ENCODE assay signal across 1 cellular context in genomic region chr5:17405976-17406876, GRCh38.
TF ChIP-seq lines count a peak whose summit lies in the region.

No MANE protein-coding gene starts in this region.

TF ChIP-seq in HEK293, 187 proteins besides CTCF, POLR2A, EP300 and RAD21 (continued from another document and continues in another):
- TF ChIP-seq, protein P1, sequence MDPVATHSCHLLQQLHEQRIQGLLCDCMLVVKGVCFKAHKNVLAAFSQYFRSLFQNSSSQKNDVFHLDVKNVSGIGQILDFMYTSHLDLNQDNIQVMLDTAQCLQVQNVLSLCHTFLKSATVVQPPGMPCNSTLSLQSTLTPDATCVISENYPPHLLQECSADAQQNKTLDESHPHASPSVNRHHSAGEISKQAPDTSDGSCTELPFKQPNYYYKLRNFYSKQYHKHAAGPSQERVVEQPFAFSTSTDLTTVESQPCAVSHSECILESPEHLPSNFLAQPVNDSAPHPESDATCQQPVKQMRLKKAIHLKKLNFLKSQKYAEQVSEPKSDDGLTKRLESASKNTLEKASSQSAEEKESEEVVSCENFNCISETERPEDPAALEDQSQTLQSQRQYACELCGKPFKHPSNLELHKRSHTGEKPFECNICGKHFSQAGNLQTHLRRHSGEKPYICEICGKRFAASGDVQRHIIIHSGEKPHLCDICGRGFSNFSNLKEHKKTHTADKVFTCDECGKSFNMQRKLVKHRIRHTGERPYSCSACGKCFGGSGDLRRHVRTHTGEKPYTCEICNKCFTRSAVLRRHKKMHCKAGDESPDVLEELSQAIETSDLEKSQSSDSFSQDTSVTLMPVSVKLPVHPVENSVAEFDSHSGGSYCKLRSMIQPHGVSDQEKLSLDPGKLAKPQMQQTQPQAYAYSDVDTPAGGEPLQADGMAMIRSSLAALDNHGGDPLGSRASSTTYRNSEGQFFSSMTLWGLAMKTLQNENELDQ (tag by site-specific recombination; IDR thresholded peaks at IDR 0.05; ENCODE audit: low read depth): no peak
- TF ChIP-seq BCL11A (tag by site-specific recombination; IDR thresholded peaks at IDR 0.05; ENCODE audit: low read depth) (0 out of 2 replicates have a peak, but pooled peaks have one; percentile 49), ZNF585B (tag by site-specific recombination; IDR thresholded peaks at IDR 0.05) (no peak), YY2 (tag by site-specific recombination; IDR thresholded peaks at IDR 0.05) (no peak), ZEB2 (tag by site-specific recombination; IDR thresholded peaks at IDR 0.05) (peak; percentile 42; the same call in 1 of the 2 replicates), ZNF704 (tag by site-specific recombination; IDR thresholded peaks at IDR 0.05) (no peak), ZNF747 (tag by site-specific recombination; IDR thresholded peaks at IDR 0.05) (no peak), ZNF211 (tag by site-specific recombination; IDR thresholded peaks at IDR 0.05; ENCODE audit: low read depth) (no peak), ZNF175 (tag by site-specific recombination; IDR thresholded peaks at IDR 0.05) (no peak), ZNF692 (tag by site-specific recombination; IDR thresholded peaks at IDR 0.05) (peak; percentile 23; the same call in 1 of the 2 replicates), KLF16 (tag by site-specific recombination; IDR thresholded peaks at IDR 0.05) (no peak), ZNF768 (tag by site-specific recombination; IDR thresholded peaks at IDR 0.05) (no peak), TCF7L2 (IDR thresholded peaks at IDR 0.05; ENCODE audit: borderline replicate concordance, low read depth, low read length) (no peak), TRIM28 (IDR thresholded peaks at IDR 0.05; ENCODE audit: borderline replicate concordance, low read length) (no peak), GFI1B (tag by site-specific recombination; IDR thresholded peaks at IDR 0.05) (no peak), ZNF629 (tag by site-specific recombination; IDR thresholded peaks at IDR 0.05) (peak; percentile 95), GLIS1 (tag by site-specific recombination; IDR thresholded peaks at IDR 0.05) (no peak), ZBTB21 (tag by site-specific recombination; IDR thresholded peaks at IDR 0.05) (0 out of 2 replicates have a peak, but pooled peaks have one; percentile 36), ZNF146 (tag by site-specific recombination; IDR thresholded peaks at IDR 0.05) (no peak), ZNF404 (tag by site-specific recombination; IDR thresholded peaks at IDR 0.05) (no peak), ZNF843 (tag by site-specific recombination; IDR thresholded peaks at IDR 0.05) (peak; percentile 67), ZBTB20 (tag by site-specific recombination; IDR thresholded peaks at IDR 0.05) (no peak), KLF10 (tag by site-specific recombination; IDR thresholded peaks at IDR 0.05) (peak; percentile 60; the same call in 1 of the 2 replicates), SP2 (tag by site-specific recombination; IDR thresholded peaks at IDR 0.05) (no peak), ZNF501 (tag by site-specific recombination; IDR thresholded peaks at IDR 0.05) (no peak), SCRT1 (tag by site-specific recombination; IDR thresholded peaks at IDR 0.05; ENCODE audit: borderline replicate concordance) (no peak), ZNF600 (tag by site-specific recombination; IDR thresholded peaks at IDR 0.05) (no peak), ZNF521 (tag by site-specific recombination; IDR thresholded peaks at IDR 0.05) (no peak), ZNF654 (tag by site-specific recombination; IDR thresholded peaks at IDR 0.05; ENCODE audit: low read depth) (no peak), ZFP3 (tag by site-specific recombination; IDR thresholded peaks at IDR 0.05; ENCODE audit: low read depth) (no peak), ZNF121 (tag by site-specific recombination; IDR thresholded peaks at IDR 0.05) (no peak), ZNF658 (tag by site-specific recombination; IDR thresholded peaks at IDR 0.05) (no peak), SALL2 (tag by site-specific recombination; IDR thresholded peaks at IDR 0.05; ENCODE audit: borderline replicate concordance) (no peak), ZNF664 (tag by site-specific recombination; IDR thresholded peaks at IDR 0.05) (no peak), ZNF776 (tag by site-specific recombination; IDR thresholded peaks at IDR 0.05; ENCODE audit: borderline replicate concordance) (no peak), ZNF830 (tag by site-specific recombination; IDR thresholded peaks at IDR 0.05; ENCODE audit: low read depth) (no peak), KLF1 (tag by site-specific recombination; IDR thresholded peaks at IDR 0.05) (peak; percentile 61; the same call in 1 of the 2 replicates), ZBTB8A (tag by site-specific recombination; IDR thresholded peaks at IDR 0.05) (no peak), ZNF223 (tag by site-specific recombination; IDR thresholded peaks at IDR 0.05) (no peak)
- TF ChIP-seq, protein P2, sequence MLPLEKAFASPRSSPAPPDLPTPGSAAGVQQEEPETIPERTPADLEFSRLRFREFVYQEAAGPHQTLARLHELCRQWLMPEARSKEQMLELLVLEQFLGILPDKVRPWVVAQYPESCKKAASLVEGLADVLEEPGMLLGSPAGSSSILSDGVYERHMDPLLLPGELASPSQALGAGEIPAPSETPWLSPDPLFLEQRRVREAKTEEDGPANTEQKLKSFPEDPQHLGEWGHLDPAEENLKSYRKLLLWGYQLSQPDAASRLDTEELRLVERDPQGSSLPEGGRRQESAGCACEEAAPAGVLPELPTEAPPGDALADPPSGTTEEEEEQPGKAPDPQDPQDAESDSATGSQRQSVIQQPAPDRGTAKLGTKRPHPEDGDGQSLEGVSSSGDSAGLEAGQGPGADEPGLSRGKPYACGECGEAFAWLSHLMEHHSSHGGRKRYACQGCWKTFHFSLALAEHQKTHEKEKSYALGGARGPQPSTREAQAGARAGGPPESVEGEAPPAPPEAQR (tag by site-specific recombination; IDR thresholded peaks at IDR 0.05): no peak
- TF ChIP-seq, protein P3, sequence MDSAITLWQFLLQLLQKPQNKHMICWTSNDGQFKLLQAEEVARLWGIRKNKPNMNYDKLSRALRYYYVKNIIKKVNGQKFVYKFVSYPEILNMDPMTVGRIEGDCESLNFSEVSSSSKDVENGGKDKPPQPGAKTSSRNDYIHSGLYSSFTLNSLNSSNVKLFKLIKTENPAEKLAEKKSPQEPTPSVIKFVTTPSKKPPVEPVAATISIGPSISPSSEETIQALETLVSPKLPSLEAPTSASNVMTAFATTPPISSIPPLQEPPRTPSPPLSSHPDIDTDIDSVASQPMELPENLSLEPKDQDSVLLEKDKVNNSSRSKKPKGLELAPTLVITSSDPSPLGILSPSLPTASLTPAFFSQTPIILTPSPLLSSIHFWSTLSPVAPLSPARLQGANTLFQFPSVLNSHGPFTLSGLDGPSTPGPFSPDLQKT (IDR thresholded peaks at IDR 0.05; ENCODE audit: borderline replicate concordance, low read depth, low read length): no peak
- TF ChIP-seq, protein P4, sequence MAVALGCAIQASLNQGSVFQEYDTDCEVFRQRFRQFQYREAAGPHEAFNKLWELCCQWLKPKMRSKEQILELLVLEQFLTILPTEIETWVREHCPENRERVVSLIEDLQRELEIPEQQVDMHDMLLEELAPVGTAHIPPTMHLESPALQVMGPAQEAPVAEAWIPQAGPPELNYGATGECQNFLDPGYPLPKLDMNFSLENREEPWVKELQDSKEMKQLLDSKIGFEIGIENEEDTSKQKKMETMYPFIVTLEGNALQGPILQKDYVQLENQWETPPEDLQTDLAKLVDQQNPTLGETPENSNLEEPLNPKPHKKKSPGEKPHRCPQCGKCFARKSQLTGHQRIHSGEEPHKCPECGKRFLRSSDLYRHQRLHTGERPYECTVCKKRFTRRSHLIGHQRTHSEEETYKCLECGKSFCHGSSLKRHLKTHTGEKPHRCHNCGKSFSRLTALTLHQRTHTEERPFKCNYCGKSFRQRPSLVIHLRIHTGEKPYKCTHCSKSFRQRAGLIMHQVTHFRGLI (tag by site-specific recombination; IDR thresholded peaks at IDR 0.05): no peak
- TF ChIP-seq, protein P5, sequence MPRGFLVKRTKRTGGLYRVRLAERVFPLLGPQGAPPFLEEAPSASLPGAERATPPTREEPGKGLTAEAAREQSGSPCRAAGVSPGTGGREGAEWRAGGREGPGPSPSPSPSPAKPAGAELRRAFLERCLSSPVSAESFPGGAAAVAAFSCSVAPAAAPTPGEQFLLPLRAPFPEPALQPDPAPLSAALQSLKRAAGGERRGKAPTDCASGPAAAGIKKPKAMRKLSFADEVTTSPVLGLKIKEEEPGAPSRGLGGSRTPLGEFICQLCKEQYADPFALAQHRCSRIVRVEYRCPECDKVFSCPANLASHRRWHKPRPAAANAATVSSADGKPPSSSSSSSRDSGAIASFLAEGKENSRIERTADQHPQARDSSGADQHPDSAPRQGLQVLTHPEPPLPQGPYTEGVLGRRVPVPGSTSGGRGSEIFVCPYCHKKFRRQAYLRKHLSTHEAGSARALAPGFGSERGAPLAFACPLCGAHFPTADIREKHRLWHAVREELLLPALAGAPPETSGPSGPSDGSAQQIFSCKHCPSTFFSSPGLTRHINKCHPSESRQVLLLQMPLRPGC (tag by site-specific recombination; IDR thresholded peaks at IDR 0.05): peak; percentile 87
- TF ChIP-seq, protein P6, sequence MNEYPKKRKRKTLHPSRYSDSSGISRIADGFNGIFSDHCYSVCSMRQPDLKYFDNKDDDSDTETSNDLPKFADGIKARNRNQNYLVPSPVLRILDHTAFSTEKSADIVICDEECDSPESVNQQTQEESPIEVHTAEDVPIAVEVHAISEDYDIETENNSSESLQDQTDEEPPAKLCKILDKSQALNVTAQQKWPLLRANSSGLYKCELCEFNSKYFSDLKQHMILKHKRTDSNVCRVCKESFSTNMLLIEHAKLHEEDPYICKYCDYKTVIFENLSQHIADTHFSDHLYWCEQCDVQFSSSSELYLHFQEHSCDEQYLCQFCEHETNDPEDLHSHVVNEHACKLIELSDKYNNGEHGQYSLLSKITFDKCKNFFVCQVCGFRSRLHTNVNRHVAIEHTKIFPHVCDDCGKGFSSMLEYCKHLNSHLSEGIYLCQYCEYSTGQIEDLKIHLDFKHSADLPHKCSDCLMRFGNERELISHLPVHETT (tag by site-specific recombination; IDR thresholded peaks at IDR 0.05): peak; percentile 73
- TF ChIP-seq, protein P7, sequence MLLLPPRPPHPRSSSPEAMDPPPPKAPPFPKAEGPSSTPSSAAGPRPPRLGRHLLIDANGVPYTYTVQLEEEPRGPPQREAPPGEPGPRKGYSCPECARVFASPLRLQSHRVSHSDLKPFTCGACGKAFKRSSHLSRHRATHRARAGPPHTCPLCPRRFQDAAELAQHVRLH (tag by site-specific recombination; IDR thresholded peaks at IDR 0.05): no peak
- TF ChIP-seq, protein P8, sequence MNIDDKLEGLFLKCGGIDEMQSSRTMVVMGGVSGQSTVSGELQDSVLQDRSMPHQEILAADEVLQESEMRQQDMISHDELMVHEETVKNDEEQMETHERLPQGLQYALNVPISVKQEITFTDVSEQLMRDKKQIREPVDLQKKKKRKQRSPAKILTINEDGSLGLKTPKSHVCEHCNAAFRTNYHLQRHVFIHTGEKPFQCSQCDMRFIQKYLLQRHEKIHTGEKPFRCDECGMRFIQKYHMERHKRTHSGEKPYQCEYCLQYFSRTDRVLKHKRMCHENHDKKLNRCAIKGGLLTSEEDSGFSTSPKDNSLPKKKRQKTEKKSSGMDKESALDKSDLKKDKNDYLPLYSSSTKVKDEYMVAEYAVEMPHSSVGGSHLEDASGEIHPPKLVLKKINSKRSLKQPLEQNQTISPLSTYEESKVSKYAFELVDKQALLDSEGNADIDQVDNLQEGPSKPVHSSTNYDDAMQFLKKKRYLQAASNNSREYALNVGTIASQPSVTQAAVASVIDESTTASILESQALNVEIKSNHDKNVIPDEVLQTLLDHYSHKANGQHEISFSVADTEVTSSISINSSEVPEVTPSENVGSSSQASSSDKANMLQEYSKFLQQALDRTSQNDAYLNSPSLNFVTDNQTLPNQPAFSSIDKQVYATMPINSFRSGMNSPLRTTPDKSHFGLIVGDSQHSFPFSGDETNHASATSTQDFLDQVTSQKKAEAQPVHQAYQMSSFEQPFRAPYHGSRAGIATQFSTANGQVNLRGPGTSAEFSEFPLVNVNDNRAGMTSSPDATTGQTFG (tag by site-specific recombination; IDR thresholded peaks at IDR 0.05; ENCODE audit: borderline replicate concordance): no peak
- TF ChIP-seq, protein P9, sequence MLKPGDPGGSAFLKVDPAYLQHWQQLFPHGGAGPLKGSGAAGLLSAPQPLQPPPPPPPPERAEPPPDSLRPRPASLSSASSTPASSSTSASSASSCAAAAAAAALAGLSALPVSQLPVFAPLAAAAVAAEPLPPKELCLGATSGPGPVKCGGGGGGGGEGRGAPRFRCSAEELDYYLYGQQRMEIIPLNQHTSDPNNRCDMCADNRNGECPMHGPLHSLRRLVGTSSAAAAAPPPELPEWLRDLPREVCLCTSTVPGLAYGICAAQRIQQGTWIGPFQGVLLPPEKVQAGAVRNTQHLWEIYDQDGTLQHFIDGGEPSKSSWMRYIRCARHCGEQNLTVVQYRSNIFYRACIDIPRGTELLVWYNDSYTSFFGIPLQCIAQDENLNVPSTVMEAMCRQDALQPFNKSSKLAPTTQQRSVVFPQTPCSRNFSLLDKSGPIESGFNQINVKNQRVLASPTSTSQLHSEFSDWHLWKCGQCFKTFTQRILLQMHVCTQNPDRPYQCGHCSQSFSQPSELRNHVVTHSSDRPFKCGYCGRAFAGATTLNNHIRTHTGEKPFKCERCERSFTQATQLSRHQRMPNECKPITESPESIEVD (tag by site-specific recombination; IDR thresholded peaks at IDR 0.05): peak; percentile 28; the same call in 1 of the 2 replicates
